ENCODE assay signal across 8 cellular contexts in the genomic region with DNA sequence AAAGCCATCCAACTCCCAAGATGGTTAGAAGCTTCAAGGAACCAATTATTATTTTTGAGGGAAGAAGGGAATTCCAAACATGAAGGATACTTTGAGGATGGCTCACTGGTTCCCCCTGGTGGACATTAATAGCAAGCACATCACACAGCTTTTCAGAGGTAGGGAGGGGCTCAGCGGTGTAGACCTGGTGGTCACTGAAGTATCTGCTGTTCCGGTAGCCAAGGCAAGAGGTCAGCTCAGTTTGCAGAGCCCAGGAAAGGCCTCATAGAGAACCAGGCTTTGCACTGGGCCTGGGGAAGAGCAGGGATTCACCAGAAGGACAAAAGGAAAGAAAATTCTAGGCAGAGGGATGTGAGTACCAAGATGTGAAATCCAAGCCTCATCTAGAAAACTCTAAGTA.
A peak's percentile ranks its signal among the peaks of the same experiment; 100 is the strongest.
DNase-seq lines count a peak whose midpoint lies in the region; ATAC-seq and TF ChIP-seq lines count a peak whose summit lies in the region.

No MANE protein-coding gene starts in this region.

- H3K9me3 ChIP-seq in tibial nerve: peaks cover 0 to 12% (median 0%) of the 10 kb centered on the region in 4 donors

- H3K4me1 ChIP-seq in tibial nerve: no peaks in the 10 kb centered on the region

- peak; percentile 8 for DNase-seq in stimulated activated CD4-positive, alpha-beta T cell treated with anti-CD3 and anti-CD28 coated beads, Interleukin-15, amount 100 ng/mL, for 24 hours
- DNase-seq in stimulated activated CD4-positive, alpha-beta T cell treated with anti-CD3 and anti-CD28 coated beads, Interleukin-1b, Interleukin-23, amount 100 ng/mL, for 48 hours: no peak
- DNase-seq in LoVo (ENCODE audit: low spot score) (peak; percentile 59), iPS-NIHi11 (ENCODE audit: low spot score) (peak; percentile 81), tibial nerve (ENCODE audit: low spot score in 2 of 2) (no peak), cerebellar nuclear complex (lab: John Stamatoyannopoulos, UW) (no peak)

- TF ChIP-seq CTCF in WI38 (IDR thresholded peaks at IDR 0.05; ENCODE audit: low read depth, low read length) (peak; percentile 77), tibial nerve (IDR thresholded peaks at IDR 0.05) (peak; percentile 56 to 77 (median 63))

- no peak overlapping the region for H3K27ac ChIP-seq in tibial nerve

- H3K4me3 ChIP-seq in WI38 (ENCODE audit: low read depth, low read length): no peak overlapping the region
- H3K4me3 ChIP-seq in tibial nerve: no peak overlapping the region

- H3K36me3 ChIP-seq in tibial nerve: no peaks in the 10 kb centered on the region

- no peak for TF ChIP-seq POLR2A in tibial nerve (IDR thresholded peaks at IDR 0.05)

- H3K27me3 ChIP-seq in tibial nerve: peaks cover 0 to 10% of the 10 kb centered on the region in 2 donors

- no peak for ATAC-seq in GM21515 (IDR thresholded peaks at IDR 0.05; ENCODE audit: unreplicated experiment)

- no peak for TF ChIP-seq EP300 in tibial nerve (IDR thresholded peaks at IDR 0.05)

- 7 to 13% methylated on average over 2 of the region's 2 CpGs for WGBS in tibial nerve, 2 donors

Comparison
In these comparisons a context has a peak if more than half of its experiments do, and no peak if none do; other contexts are left out.
1. DNase-seq: peak in stimulated activated CD4-positive, alpha-beta T cell treated with anti-CD3 and anti-CD28 coated beads, Interleukin-15, amount 100 ng/mL, for 24 hours (single experiment), LoVo (single experiment) and iPS-NIHi11 (single experiment); none in stimulated activated CD4-positive, alpha-beta T cell treated with anti-CD3 and anti-CD28 coated beads, Interleukin-1b, Interleukin-23, amount 100 ng/mL, for 48 hours (single experiment), tibial nerve (0 of 2) and cerebellar nuclear complex (0 of 2).